ENCODE assay signal across 16 cellular contexts in the genomic region with DNA sequence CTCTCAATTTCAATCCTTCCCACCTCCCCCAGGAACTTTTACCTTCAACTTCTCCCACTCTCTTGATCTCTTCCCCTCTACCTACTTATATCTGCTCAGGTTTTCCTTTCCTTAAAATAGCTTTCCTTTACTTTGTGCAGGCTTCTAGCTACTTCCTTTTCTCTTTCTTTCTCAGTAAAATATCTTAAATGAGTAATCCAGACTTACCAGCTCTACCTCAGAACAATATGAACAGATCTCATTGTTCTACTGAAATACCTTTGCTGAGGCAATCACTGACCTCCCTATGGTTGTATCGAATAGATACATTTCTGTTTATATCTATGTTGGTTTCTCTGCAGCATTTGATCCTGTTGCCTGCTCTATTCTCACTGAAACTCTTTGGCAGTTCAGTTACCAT.
DNase-seq lines count a peak whose midpoint lies in the region; ATAC-seq lines count a peak whose summit lies in the region.
"Had no signal": no experiment of that assay in that cellular context is flagged by ENCODE, and none has a peak within 500 bp of the region (broad histone marks: within the 10 kb centered on the region; RNA-seq: fewer than 3 reads in every experiment).

No MANE protein-coding gene starts in this region.

- DNase-seq in renal cortical epithelial cell (ENCODE audit: low read depth) (peak; percentile 10), MG63 (no peak), retina (no peak), nucleus accumbens (lab: John Stamatoyannopoulos, UW) (no peak)
- DNase-seq: C1 segment of cervical spinal cord; Calu3; CD4-positive, alpha-beta memory T cell; COR-L47; DMS53; DMS79 treated with DMSO at 0.1 percent for 48 hours; GF-D8; H9 had no signal

- H3K9me3 ChIP-seq in MG63: no peaks in the 10 kb centered on the region

- H3K27me3 ChIP-seq in MG63: no peaks in the 10 kb centered on the region

- H3K4me3 ChIP-seq in MG63: no peak overlapping the region
- H3K4me3 ChIP-seq: GM23338 had no signal

- peak; percentile 44 for ATAC-seq in GM18870 (IDR thresholded peaks at IDR 0.05; ENCODE audit: unreplicated experiment)
- ATAC-seq in HG02885 (IDR thresholded peaks at IDR 0.05; ENCODE audit: poor library complexity, unreplicated experiment): peak; percentile 61
- ATAC-seq: GM23338, HCT116 had no signal

- no peaks in the 10 kb centered on the region for H3K36me3 ChIP-seq in MG63
